ENCODE assay signal across 9 cellular contexts in genomic region chr6:131281471-131282270, GRCh38.
DNase-seq lines count a peak whose midpoint lies in the region; ATAC-seq and TF ChIP-seq lines count a peak whose summit lies in the region.
"Had no signal": no experiment of that assay in that cellular context is flagged by ENCODE, and none has a peak within 500 bp of the region (broad histone marks: within the 10 kb centered on the region; RNA-seq: fewer than 3 reads in every experiment).

No MANE protein-coding gene starts in this region.

- peak overlapping the region; percentile 52 for H3K27ac ChIP-seq in hepatocyte

- DNase-seq in AML-193 (lab: John Stamatoyannopoulos, UW), result peak; percentile 30 to 58
- DNase-seq in MV-4-11 (lab: John Stamatoyannopoulos, UW), result peak; percentile 88
- peak; percentile 59 to 63 for DNase-seq in activated T-cell treated with anti-CD3 and anti-CD28 coated beads, Interleukin-2, amount 50 U/mL, for 48 hours
- no peak for DNase-seq in hepatocyte (ENCODE audit: low spot score)
- peak; percentile 9 to 29 for DNase-seq in stimulated activated CD4-positive, alpha-beta T cell treated with anti-CD3 and anti-CD28 coated beads, Interleukin-1b, Interleukin-23, amount 100 ng/mL, for 1 hour (ENCODE audit: low read depth in 2 of 2)
- DNase-seq in NCI-H2029 (lab: John Stamatoyannopoulos, UW), result no peak
- DNase-seq in BE2C, result no peak

- H3K4me3 ChIP-seq in hepatocyte (no peak overlapping the region), BE2C (ENCODE audit: low read depth, low read length) (no peak overlapping the region)
- H3K4me3 ChIP-seq: tibial nerve had no signal

- H3K36me3 ChIP-seq in hepatocyte (replicated peaks; ENCODE audit: insufficient read depth, low read depth) (no peaks in the 10 kb centered on the region), BE2C (no peaks in the 10 kb centered on the region)

- no peaks in the 10 kb centered on the region for H4K20me1 ChIP-seq in hepatocyte (ENCODE audit: insufficient read depth, poor library complexity, severe bottlenecking)

- no peak overlapping the region for H2AFZ ChIP-seq in hepatocyte

- no peak for ATAC-seq in GM21367 (IDR thresholded peaks at IDR 0.05; ENCODE audit: unreplicated experiment)

- H3K79me2 ChIP-seq in hepatocyte, result peaks cover 3% of the 10 kb centered on the region

- 53% methylated on average over 16 of the region's 16 CpGs for WGBS in hepatocyte (ENCODE audit: low lambda C conversion rate, missing lambda C conversion rate)

- peaks cover 6% of the 10 kb centered on the region for H3K4me1 ChIP-seq in hepatocyte (ENCODE audit: insufficient read depth)
- H3K4me1 ChIP-seq in BE2C, result no peaks in the 10 kb centered on the region

- H3K4me2 ChIP-seq in hepatocyte, result peak overlapping the region; percentile 51

- H3K27me3 ChIP-seq in hepatocyte (no peaks in the 10 kb centered on the region), BE2C (no peaks in the 10 kb centered on the region)
- H3K27me3 ChIP-seq: tibial nerve had no signal

- TF ChIP-seq CTCF in hepatocyte (IDR thresholded peaks at IDR 0.05; ENCODE audit: poor library complexity), result no peak
- TF ChIP-seq CTCF in BE2C (IDR thresholded peaks at IDR 0.05; ENCODE audit: low read depth, low read length), result no peak

- H3K9me2 ChIP-seq in hepatocyte (replicated peaks; ENCODE audit: insufficient read depth), result no peaks in the 10 kb centered on the region

- H3K9me3 ChIP-seq in hepatocyte (ENCODE audit: low read depth) (no peaks in the 10 kb centered on the region), BE2C (no peaks in the 10 kb centered on the region)
- H3K9me3 ChIP-seq: tibial nerve had no signal

Comparison
In these comparisons a context has a peak if more than half of its experiments do, and no peak if none do; other contexts are left out.
1. DNase-seq: peak in AML-193 (2 of 2), MV-4-11 (single experiment), activated T-cell treated with anti-CD3 and anti-CD28 coated beads, Interleukin-2, amount 50 U/mL, for 48 hours (2 of 2) and stimulated activated CD4-positive, alpha-beta T cell treated with anti-CD3 and anti-CD28 coated beads, Interleukin-1b, Interleukin-23, amount 100 ng/mL, for 1 hour (2 of 2); none in hepatocyte (single experiment), NCI-H2029 (single experiment) and BE2C (single experiment).